In genomic region chr3:49412632-49413337, GRCh38 we compare ENCODE assay signal across 8 cellular contexts. TPM values are rescaled to one million over a fixed set of nuclear protein-coding genes. Genes with fewer than 3 reads are reported as not detected.
DNase-seq lines count a peak whose midpoint lies in the region; ATAC-seq and TF ChIP-seq lines count a peak whose summit lies in the region.

No MANE protein-coding gene starts in this region.

- H3K4me3 Mint-ChIP-seq in activated CD8-positive, alpha-beta T cell treated with anti-CD3 and anti-CD28 coated beads for 36 hours: peak overlapping the region; percentile 89

- H3K4me1 ChIP-seq in iPS DF 6.9 (ENCODE audit: control insufficient read depth, insufficient read depth, low read length): no peaks in the 10 kb centered on the region
- peaks cover 65 to 87% (median 82%) of the 10 kb centered on the region in 6 donors for H3K4me1 ChIP-seq in spleen

- WGBS in iPS DF 6.9 (ENCODE audit: insufficient coverage, insufficient read length): no CpG with 5 or more reads among the region's 16 CpGs
- WGBS in spleen, 5 donors: 28 to 59% (median 31%) methylated on average over 10 to 16 of the region's 16 CpGs

- CTCF ChIA-PET in activated CD8-positive, alpha-beta T cell treated with anti-CD3 and anti-CD28 coated beads for 36 hours (lab: Charles Lee): interaction anchor here (2.2 to 5.0 kb wide), 2 partner anchors 36 to 73 kb away, joined by 14 to 31 read pairs; partner anchors contain the start of gene USP4

- no peaks in the 10 kb centered on the region for H3K9me3 ChIP-seq in iPS DF 6.9 (ENCODE audit: control insufficient read depth, insufficient read depth, low read length)
- no peaks in the 10 kb centered on the region for H3K9me3 ChIP-seq in spleen

- H3K9me3 Mint-ChIP-seq in activated CD8-positive, alpha-beta T cell treated with anti-CD3 and anti-CD28 coated beads for 36 hours: no peaks in the 10 kb centered on the region

- ATAC-seq in HG03457 (IDR thresholded peaks at IDR 0.05; ENCODE audit: unreplicated experiment) (peak; percentile 4), HG02623 (IDR thresholded peaks at IDR 0.05; ENCODE audit: unreplicated experiment) (no peak), HG02678 (IDR thresholded peaks at IDR 0.05; ENCODE audit: unreplicated experiment) (no peak)
- no peak for ATAC-seq in activated CD8-positive, alpha-beta T cell treated with anti-CD3 and anti-CD28 coated beads for 36 hours

- no peaks in the 10 kb centered on the region for H3K27me3 ChIP-seq in iPS DF 6.9 (ENCODE audit: control insufficient read depth, insufficient read depth, low read length)
- no peaks in the 10 kb centered on the region for H3K27me3 ChIP-seq in spleen (replicated peaks in 1 of 7)

- no peak for TF ChIP-seq CTCF in activated CD8-positive, alpha-beta T cell treated with anti-CD3 and anti-CD28 coated beads for 36 hours (IDR thresholded peaks at IDR 0.05)
- no peak for TF ChIP-seq CTCF in spleen (IDR thresholded peaks at IDR 0.05 in 8 of 11, conservative IDR thresholded peaks at IDR 0.05 in 3 of 11)

- H3K4me3 ChIP-seq in iPS DF 6.9 (ENCODE audit: low read length) (peak overlapping the region; percentile 100; the same call in 1 of the 2 replicates), spleen (peak overlapping the region; percentile 61 to 92 (median 78))

- no peaks in the 10 kb centered on the region for H3K27me3 Mint-ChIP-seq in activated CD8-positive, alpha-beta T cell treated with anti-CD3 and anti-CD28 coated beads for 36 hours

- H3K27ac ChIP-seq in iPS DF 6.9 (ENCODE audit: low read length) (no peak overlapping the region), spleen (peak overlapping the region; percentile 93 to 100 (median 98))

- TF ChIP-seq POLR2A in spleen (IDR thresholded peaks at IDR 0.05): no peak

- intact Hi-C loops in activated CD8-positive, alpha-beta T cell treated with anti-CD3 and anti-CD28 coated beads for 36 hours (cut with micrococcal nuclease): loop anchor here (1.0 kb wide), 1 partner anchor 72 kb away; the partner anchor contains the start of gene USP4
- intact Hi-C loops in spleen (cut with DNase I; ENCODE audit: low total_unique reads): loop anchor here (5.0 kb wide), 1 partner anchor 70 kb away; the partner anchor contains the start of gene USP4

- H3K36me3 ChIP-seq in iPS DF 6.9 (ENCODE audit: control insufficient read depth, insufficient read depth, low read length) (no peaks in the 10 kb centered on the region), spleen (peaks cover 0 to 41% (median 9%) of the 10 kb centered on the region in 6 donors)

- no peak for DNase-seq in activated CD8-positive, alpha-beta T cell treated with anti-CD3 and anti-CD28 coated beads for 36 hours
- DNase-seq in iPS DF 6.9 (ENCODE audit: low read depth, low spot score) (no peak), spleen (peak; percentile 69), superior temporal gyrus (ENCODE audit: extremely low spot score) (no peak), T1000 (lab: John Stamatoyannopoulos, UW) (no peak)

- H3K4me1 Mint-ChIP-seq in activated CD8-positive, alpha-beta T cell treated with anti-CD3 and anti-CD28 coated beads for 36 hours (ENCODE audit: low read depth): peaks cover 65% of the 10 kb centered on the region

- H3K27ac Mint-ChIP-seq in activated CD8-positive, alpha-beta T cell treated with anti-CD3 and anti-CD28 coated beads for 36 hours: peak overlapping the region; percentile 93

- peaks cover 54% of the 10 kb centered on the region for H3K36me3 Mint-ChIP-seq in activated CD8-positive, alpha-beta T cell treated with anti-CD3 and anti-CD28 coated beads for 36 hours (ENCODE audit: low read depth)

- POLR2A ChIA-PET in activated CD8-positive, alpha-beta T cell treated with anti-CD3 and anti-CD28 coated beads for 36 hours (lab: Charles Lee): interaction anchor here (0.5 to 3.9 kb wide), 13 partner anchors 8 to 320 kb away, joined by 3 to 37 read pairs (median 4); partner anchors contain the start of genes NICN1, QRICH1 and USP4

RNA-seq across cellular contexts. Expression of gene TCTA, which starts 0.6 kb away (rescaled TPM):
- 10 to 100 TPM; 10.4 to 12.4 TPM for total RNA-seq in activated CD8-positive, alpha-beta T cell treated with anti-CD3 and anti-CD28 coated beads for 36 hours
- 10 to 100 TPM; 22.1 to 39.4 (median 28.6) TPM for total RNA-seq in spleen
- 10 to 100 TPM; 18.2 to 27.4 (median 25.4) TPM for polyA plus RNA-seq in spleen

RNA-seq across cellular contexts. Expression of gene RHOA, which starts 1.0 kb away (rescaled TPM):
- total RNA-seq in activated CD8-positive, alpha-beta T cell treated with anti-CD3 and anti-CD28 coated beads for 36 hours: 100 to 1,000 TPM; 432 to 437 TPM
- total RNA-seq in spleen: 100 to 1,000 TPM; 452 to 693 (median 522) TPM
- 100 to 1,000 TPM; 226 to 346 (median 297) TPM for polyA plus RNA-seq in spleen

RNA-seq across cellular contexts. Expression of gene AMT, which starts 9.5 kb away (rescaled TPM):
- 1 to 10 TPM; 2.5 to 4.4 TPM for total RNA-seq in activated CD8-positive, alpha-beta T cell treated with anti-CD3 and anti-CD28 coated beads for 36 hours
- 10 to 100 TPM in 3 of 7 donors, 1 to 10 TPM in 4; 4.2 to 15.5 (median 7.0) TPM for total RNA-seq in spleen
- polyA plus RNA-seq in spleen: 10 to 100 TPM; 13.0 to 35.0 (median 32.9) TPM

RNA-seq across cellular contexts. Expression of gene NICN1, which starts 16.3 kb away (rescaled TPM):
- 10 to 100 TPM in 1 of 2 experiments, 1 to 10 TPM in 1; 8.6 to 11.1 TPM for total RNA-seq in activated CD8-positive, alpha-beta T cell treated with anti-CD3 and anti-CD28 coated beads for 36 hours
- total RNA-seq in spleen: 10 to 100 TPM; 10.9 to 27.7 (median 17.9) TPM
- polyA plus RNA-seq in spleen: 10 to 100 TPM in 1 of 3 donors, 1 to 10 TPM in 2; 6.2 to 10.6 (median 9.6) TPM

RNA-seq across cellular contexts. Expression of gene GPX1, which starts 54.6 kb away (rescaled TPM):
- 100 to 1,000 TPM; 201 to 202 TPM for total RNA-seq in activated CD8-positive, alpha-beta T cell treated with anti-CD3 and anti-CD28 coated beads for 36 hours
- 100 to 1,000 TPM; 252 to 415 (median 300) TPM for total RNA-seq in spleen
- 100 to 1,000 TPM; 360 to 652 (median 488) TPM for polyA plus RNA-seq in spleen
